In the genomic region with DNA sequence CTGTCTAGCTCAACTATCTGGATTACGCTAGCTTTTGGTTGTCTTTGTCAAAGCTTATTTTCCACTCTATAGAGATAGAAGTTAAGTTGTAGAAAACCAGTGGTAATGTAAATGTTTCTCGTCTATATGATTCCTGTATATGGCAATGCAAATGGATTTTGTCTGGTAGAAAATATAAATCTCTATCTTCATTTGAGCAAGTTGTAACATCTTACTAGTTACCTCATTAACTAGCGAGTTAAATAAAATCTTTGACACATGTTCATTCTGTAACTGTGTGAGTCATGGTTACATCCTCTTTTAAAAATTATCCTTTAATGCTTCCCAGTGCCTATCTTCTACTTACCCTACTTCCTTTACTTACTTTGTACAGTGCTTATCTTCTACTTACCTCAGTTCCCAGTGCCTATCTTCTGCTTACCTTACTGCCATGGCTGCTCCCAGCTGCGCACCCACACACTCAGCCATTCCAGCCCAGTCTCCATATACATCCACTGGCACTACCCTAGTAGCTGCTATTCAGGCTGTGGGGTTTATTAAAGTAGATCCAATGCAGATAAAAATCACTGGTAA, we compare ENCODE assay signal across 24 cellular contexts.
"Had no signal": no experiment of that assay in that cellular context is flagged by ENCODE, and none has a peak within 500 bp of the region (broad histone marks: within the 10 kb centered on the region; RNA-seq: fewer than 3 reads in every experiment).

No MANE protein-coding gene starts in this region.

- FAIRE-seq: endometrium, keratinocyte had no signal

- H3K27me3 ChIP-seq: gastroesophageal sphincter, right lobe of liver, testis, tibial nerve had no signal

- H3K27ac ChIP-seq: esophagus squamous epithelium, gastroesophageal sphincter, parathyroid adenoma, psoas muscle, right lobe of liver, spleen, testis, tibial nerve had no signal

- H2AFZ ChIP-seq: parathyroid adenoma had no signal

- DNase-seq: effector memory CD4-positive, alpha-beta T cell; esophagus squamous epithelium; foreskin fibroblast; glutamatergic neuron; left cardiac atrium; left ventricle myocardium superior; mesenchymal stem cell; naive B cell; psoas muscle; retina; right lobe of liver; spleen; stimulated activated CD4-positive, alpha-beta T cell treated with anti-CD3 and anti-CD28 coated beads, Interleukin-15, amount 100 ng/mL, for 24 hours; stimulated activated CD4-positive, alpha-beta T cell treated with anti-CD3 and anti-CD28 coated beads, Interleukin-1b, Interleukin-23, amount 100 ng/mL, for 48 hours; stimulated activated CD4-positive, alpha-beta T cell treated with anti-CD3 and anti-CD28 coated beads, Interleukin-4, amount 100 ng/mL, for 24 hours; stimulated activated naive B cell treated with anti-CD40 and anti-IgM and Interleukin-4, amounts not matched to agents 10 μg/mL and 1 μg/mL and 100 μg/mL, for 72 hours; stimulated activated naive CD8-positive, alpha-beta T cell treated with anti-CD3 and anti-CD28 coated beads, Interleukin-15, amount 100 ng/mL, for 72 hours; testis had no signal

- H3K4me3 ChIP-seq: esophagus squamous epithelium, gastroesophageal sphincter, lung, psoas muscle, right lobe of liver, spleen, testis, tibial nerve had no signal

- H3K4me1 ChIP-seq: esophagus squamous epithelium, gastroesophageal sphincter, parathyroid adenoma, psoas muscle, right lobe of liver, spleen, testis, tibial nerve had no signal

- H3K9me3 ChIP-seq: esophagus squamous epithelium, gastroesophageal sphincter, psoas muscle, right lobe of liver, spleen, testis, tibial nerve had no signal

- H3K36me3 ChIP-seq: esophagus squamous epithelium, gastroesophageal sphincter, right lobe of liver, spleen, tibial nerve had no signal

- H3K9ac ChIP-seq: parathyroid adenoma had no signal
